16 cellular contexts compared by ENCODE assay signal in genomic region chr16:85969591-85969990, GRCh38.
DNase-seq lines count a peak whose midpoint lies in the region; ATAC-seq and TF ChIP-seq lines count a peak whose summit lies in the region.
"Had no signal": no experiment of that assay in that cellular context is flagged by ENCODE, and none has a peak within 500 bp of the region (broad histone marks: within the 10 kb centered on the region; RNA-seq: fewer than 3 reads in every experiment).

No MANE protein-coding gene starts in this region.

- ATAC-seq in stimulated activated memory B cell treated with anti-CD40 and anti-IgM and Interleukin-4, amounts not matched to agents 10 μg/mL and 1 μg/mL and 100 μg/mL, for 72 hours = peak; percentile 73
- ATAC-seq: activated CD4-positive, CD25-positive, alpha-beta regulatory T cell treated with anti-CD3 and anti-CD28 coated beads, Interleukin-2, amount 50 U/mL, for 24 hours had no signal

- TF ChIP-seq CTCF in GM12865 (IDR thresholded peaks at IDR 0.05; ENCODE audit: insufficient read depth, low read depth, low read length, missing control alignments) (no peak), chondrocyte (IDR thresholded peaks at IDR 0.05) (no peak)

- H3K4me1 Mint-ChIP-seq in IgD-negative memory B cell = peaks cover 30 to 51% (median 49%) of the 10 kb centered on the region in 3 donors
- peaks cover 32% of the 10 kb centered on the region for H3K4me1 Mint-ChIP-seq in chondrocyte (ENCODE audit: low read depth)
- H3K4me1 Mint-ChIP-seq in stimulated activated memory B cell treated with anti-CD40 and anti-IgM and Interleukin-4, amounts not matched to agents 10 μg/mL and 1 μg/mL and 100 μg/mL, for 72 hours = peaks cover 61% of the 10 kb centered on the region
- peaks cover 2% of the 10 kb centered on the region for H3K4me1 Mint-ChIP-seq in T-helper 2 cell treated with Interferon-gamma antibody and Interleukin-4, amounts not matched to agents 5 μg/mL and 100 μg/mL, for 36 hours (ENCODE audit: low read depth)

- DNase-seq in GM12865 (ENCODE audit: low read depth) (peak; percentile 66), chondrocyte (ENCODE audit: low spot score) (no peak), OCI-M2 (lab: John Stamatoyannopoulos, UW; ENCODE audit: unreplicated experiment) (no peak), head of caudate nucleus (no peak), HuH-7.5 (ENCODE audit: low spot score) (no peak)
- DNase-seq in T-helper 2 cell treated with Interferon-gamma antibody and Interleukin-4, amounts not matched to agents 5 μg/mL and 100 μg/mL, for 36 hours (ENCODE audit: low spot score) = no peak
- DNase-seq: activated T-cell treated with anti-CD3 and anti-CD28 coated beads, Interleukin-2, amount 50 U/mL, for 4 hours; amniotic stem cell; glutamatergic neuron; kidney; NCI-H2029 treated with DMSO at 0.1 percent for 48 hours; small intestine had no signal

- H3K36me3 Mint-ChIP-seq in IgD-negative memory B cell = no peaks in the 10 kb centered on the region
- H3K36me3 Mint-ChIP-seq in chondrocyte (ENCODE audit: low read depth) = no peaks in the 10 kb centered on the region
- no peaks in the 10 kb centered on the region for H3K36me3 Mint-ChIP-seq in stimulated activated memory B cell treated with anti-CD40 and anti-IgM and Interleukin-4, amounts not matched to agents 10 μg/mL and 1 μg/mL and 100 μg/mL, for 72 hours
- peaks cover 2% of the 10 kb centered on the region for H3K36me3 Mint-ChIP-seq in T-helper 2 cell treated with Interferon-gamma antibody and Interleukin-4, amounts not matched to agents 5 μg/mL and 100 μg/mL, for 36 hours (ENCODE audit: low read depth)
- H3K36me3 Mint-ChIP-seq: CD14-positive monocyte had no signal

- H3K9me3 Mint-ChIP-seq in IgD-negative memory B cell = no peaks in the 10 kb centered on the region
- no peaks in the 10 kb centered on the region for H3K9me3 Mint-ChIP-seq in chondrocyte (ENCODE audit: low read depth)
- peaks cover 2% of the 10 kb centered on the region for H3K9me3 Mint-ChIP-seq in stimulated activated memory B cell treated with anti-CD40 and anti-IgM and Interleukin-4, amounts not matched to agents 10 μg/mL and 1 μg/mL and 100 μg/mL, for 72 hours
- H3K9me3 Mint-ChIP-seq in T-helper 2 cell treated with Interferon-gamma antibody and Interleukin-4, amounts not matched to agents 5 μg/mL and 100 μg/mL, for 36 hours = peaks cover 7% of the 10 kb centered on the region
- H3K9me3 Mint-ChIP-seq: activated T-cell treated with anti-CD3 and anti-CD28 coated beads, Interleukin-2, amount 50 U/mL, for 4 hours had no signal

- intact Hi-C loops in head of caudate nucleus (cut with DNase I) = no loop called here

- H3K27me3 Mint-ChIP-seq in IgD-negative memory B cell (peaks cover 5% of the 10 kb centered on the region), chondrocyte (ENCODE audit: low read depth) (peaks cover 35% of the 10 kb centered on the region)
- H3K27me3 Mint-ChIP-seq in stimulated activated memory B cell treated with anti-CD40 and anti-IgM and Interleukin-4, amounts not matched to agents 10 μg/mL and 1 μg/mL and 100 μg/mL, for 72 hours = no peaks in the 10 kb centered on the region
- H3K27me3 Mint-ChIP-seq in T-helper 2 cell treated with Interferon-gamma antibody and Interleukin-4, amounts not matched to agents 5 μg/mL and 100 μg/mL, for 36 hours (ENCODE audit: low read depth) = no peaks in the 10 kb centered on the region

- H3K4me3 Mint-ChIP-seq in IgD-negative memory B cell = peak overlapping the region in 3 of 4 donors; percentile 1 to 67 (median 39)
- H3K4me3 Mint-ChIP-seq in chondrocyte (ENCODE audit: unreplicated experiment) = peak overlapping the region; percentile 29
- H3K4me3 Mint-ChIP-seq in stimulated activated memory B cell treated with anti-CD40 and anti-IgM and Interleukin-4, amounts not matched to agents 10 μg/mL and 1 μg/mL and 100 μg/mL, for 72 hours = peak overlapping the region; percentile 65
- no peak overlapping the region for H3K4me3 Mint-ChIP-seq in T-helper 2 cell treated with Interferon-gamma antibody and Interleukin-4, amounts not matched to agents 5 μg/mL and 100 μg/mL, for 36 hours
- H3K4me3 Mint-ChIP-seq: activated T-cell treated with anti-CD3 and anti-CD28 coated beads, Interleukin-2, amount 50 U/mL, for 4 hours had no signal

- no peak overlapping the region for H3K4me3 ChIP-seq in GM12865 (ENCODE audit: low read depth, low read length)

- H3K27ac Mint-ChIP-seq in IgD-negative memory B cell = no peak overlapping the region
- peak overlapping the region; percentile 70 for H3K27ac Mint-ChIP-seq in chondrocyte (ENCODE audit: unreplicated experiment)
- H3K27ac Mint-ChIP-seq in stimulated activated memory B cell treated with anti-CD40 and anti-IgM and Interleukin-4, amounts not matched to agents 10 μg/mL and 1 μg/mL and 100 μg/mL, for 72 hours = peak overlapping the region; percentile 81
- H3K27ac Mint-ChIP-seq in T-helper 2 cell treated with Interferon-gamma antibody and Interleukin-4, amounts not matched to agents 5 μg/mL and 100 μg/mL, for 36 hours = no peak overlapping the region

Comparison
In these comparisons a context has a peak if more than half of its experiments do, and no peak if none do; other contexts are left out.
1. H3K27ac Mint-ChIP-seq: peak in chondrocyte (single experiment) and stimulated activated memory B cell treated with anti-CD40 and anti-IgM and Interleukin-4, amounts not matched to agents 10 μg/mL and 1 μg/mL and 100 μg/mL, for 72 hours (single experiment); none in IgD-negative memory B cell (0 of 3) and T-helper 2 cell treated with Interferon-gamma antibody and Interleukin-4, amounts not matched to agents 5 μg/mL and 100 μg/mL, for 36 hours (single experiment).